ENCODE assay signal across 1 cellular context in the genomic region with DNA sequence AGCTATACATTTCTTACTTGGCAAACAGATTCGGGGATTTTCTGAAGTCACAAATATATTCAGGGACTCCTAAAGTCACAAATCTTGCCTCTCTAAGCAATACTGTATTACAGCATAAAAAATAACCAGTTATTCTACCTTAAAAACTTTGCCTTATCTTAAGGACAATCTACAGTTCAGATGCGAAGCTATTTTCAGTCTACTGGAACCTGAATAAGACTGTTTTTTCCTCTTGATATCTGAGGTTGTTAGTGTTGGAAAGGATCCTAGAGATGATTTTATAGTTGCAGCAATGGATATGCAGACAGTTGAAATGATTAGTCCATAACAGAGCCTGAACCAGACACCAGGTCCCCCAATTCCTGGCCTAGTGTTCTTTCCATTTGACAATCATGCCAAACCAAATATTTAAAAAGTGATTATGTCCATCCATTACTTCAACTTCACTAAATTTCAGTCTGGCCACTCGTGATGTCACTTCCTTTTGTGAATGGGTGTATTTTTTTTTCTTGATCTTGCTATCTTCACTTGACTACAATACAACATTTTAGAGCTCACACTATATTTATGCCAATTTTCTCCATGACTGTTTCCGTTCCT.
TF ChIP-seq lines count a peak whose summit lies in the region.

No MANE protein-coding gene starts in this region.

TF ChIP-seq in HEK293, 187 proteins besides CTCF, POLR2A, EP300 and RAD21 (continued from another document):
- TF ChIP-seq, protein P1, sequence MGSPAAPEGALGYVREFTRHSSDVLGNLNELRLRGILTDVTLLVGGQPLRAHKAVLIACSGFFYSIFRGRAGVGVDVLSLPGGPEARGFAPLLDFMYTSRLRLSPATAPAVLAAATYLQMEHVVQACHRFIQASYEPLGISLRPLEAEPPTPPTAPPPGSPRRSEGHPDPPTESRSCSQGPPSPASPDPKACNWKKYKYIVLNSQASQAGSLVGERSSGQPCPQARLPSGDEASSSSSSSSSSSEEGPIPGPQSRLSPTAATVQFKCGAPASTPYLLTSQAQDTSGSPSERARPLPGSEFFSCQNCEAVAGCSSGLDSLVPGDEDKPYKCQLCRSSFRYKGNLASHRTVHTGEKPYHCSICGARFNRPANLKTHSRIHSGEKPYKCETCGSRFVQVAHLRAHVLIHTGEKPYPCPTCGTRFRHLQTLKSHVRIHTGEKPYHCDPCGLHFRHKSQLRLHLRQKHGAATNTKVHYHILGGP (tag by site-specific recombination; IDR thresholded peaks at IDR 0.05), result no peak
- TF ChIP-seq MYNN (tag by site-specific recombination; IDR thresholded peaks at IDR 0.05; ENCODE audit: borderline replicate concordance), result no peak
- no peak for TF ChIP-seq ZNF501 (tag by site-specific recombination; IDR thresholded peaks at IDR 0.05)
- TF ChIP-seq, protein P2, sequence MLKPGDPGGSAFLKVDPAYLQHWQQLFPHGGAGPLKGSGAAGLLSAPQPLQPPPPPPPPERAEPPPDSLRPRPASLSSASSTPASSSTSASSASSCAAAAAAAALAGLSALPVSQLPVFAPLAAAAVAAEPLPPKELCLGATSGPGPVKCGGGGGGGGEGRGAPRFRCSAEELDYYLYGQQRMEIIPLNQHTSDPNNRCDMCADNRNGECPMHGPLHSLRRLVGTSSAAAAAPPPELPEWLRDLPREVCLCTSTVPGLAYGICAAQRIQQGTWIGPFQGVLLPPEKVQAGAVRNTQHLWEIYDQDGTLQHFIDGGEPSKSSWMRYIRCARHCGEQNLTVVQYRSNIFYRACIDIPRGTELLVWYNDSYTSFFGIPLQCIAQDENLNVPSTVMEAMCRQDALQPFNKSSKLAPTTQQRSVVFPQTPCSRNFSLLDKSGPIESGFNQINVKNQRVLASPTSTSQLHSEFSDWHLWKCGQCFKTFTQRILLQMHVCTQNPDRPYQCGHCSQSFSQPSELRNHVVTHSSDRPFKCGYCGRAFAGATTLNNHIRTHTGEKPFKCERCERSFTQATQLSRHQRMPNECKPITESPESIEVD (tag by site-specific recombination; IDR thresholded peaks at IDR 0.05), result peak; percentile 70
- TF ChIP-seq HOXA7 (CRISPR knock-in tag; IDR thresholded peaks at IDR 0.05; ENCODE audit: borderline replicate concordance), result no peak
- TF ChIP-seq, protein P3, sequence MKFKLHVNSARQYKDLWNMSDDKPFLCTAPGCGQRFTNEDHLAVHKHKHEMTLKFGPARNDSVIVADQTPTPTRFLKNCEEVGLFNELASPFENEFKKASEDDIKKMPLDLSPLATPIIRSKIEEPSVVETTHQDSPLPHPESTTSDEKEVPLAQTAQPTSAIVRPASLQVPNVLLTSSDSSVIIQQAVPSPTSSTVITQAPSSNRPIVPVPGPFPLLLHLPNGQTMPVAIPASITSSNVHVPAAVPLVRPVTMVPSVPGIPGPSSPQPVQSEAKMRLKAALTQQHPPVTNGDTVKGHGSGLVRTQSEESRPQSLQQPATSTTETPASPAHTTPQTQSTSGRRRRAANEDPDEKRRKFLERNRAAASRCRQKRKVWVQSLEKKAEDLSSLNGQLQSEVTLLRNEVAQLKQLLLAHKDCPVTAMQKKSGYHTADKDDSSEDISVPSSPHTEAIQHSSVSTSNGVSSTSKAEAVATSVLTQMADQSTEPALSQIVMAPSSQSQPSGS (tag by site-specific recombination; IDR thresholded peaks at IDR 0.05; ENCODE audit: low read depth), result peak; percentile 23; the same call in 1 of the 2 replicates
- no peak for TF ChIP-seq ZNF155 (tag by site-specific recombination; IDR thresholded peaks at IDR 0.05)
- peak; percentile 26; the same call in 1 of the 2 replicates for TF ChIP-seq ZNF366 (tag by site-specific recombination; conservative IDR thresholded peaks at IDR 0.05)
- TF ChIP-seq, protein P4, sequence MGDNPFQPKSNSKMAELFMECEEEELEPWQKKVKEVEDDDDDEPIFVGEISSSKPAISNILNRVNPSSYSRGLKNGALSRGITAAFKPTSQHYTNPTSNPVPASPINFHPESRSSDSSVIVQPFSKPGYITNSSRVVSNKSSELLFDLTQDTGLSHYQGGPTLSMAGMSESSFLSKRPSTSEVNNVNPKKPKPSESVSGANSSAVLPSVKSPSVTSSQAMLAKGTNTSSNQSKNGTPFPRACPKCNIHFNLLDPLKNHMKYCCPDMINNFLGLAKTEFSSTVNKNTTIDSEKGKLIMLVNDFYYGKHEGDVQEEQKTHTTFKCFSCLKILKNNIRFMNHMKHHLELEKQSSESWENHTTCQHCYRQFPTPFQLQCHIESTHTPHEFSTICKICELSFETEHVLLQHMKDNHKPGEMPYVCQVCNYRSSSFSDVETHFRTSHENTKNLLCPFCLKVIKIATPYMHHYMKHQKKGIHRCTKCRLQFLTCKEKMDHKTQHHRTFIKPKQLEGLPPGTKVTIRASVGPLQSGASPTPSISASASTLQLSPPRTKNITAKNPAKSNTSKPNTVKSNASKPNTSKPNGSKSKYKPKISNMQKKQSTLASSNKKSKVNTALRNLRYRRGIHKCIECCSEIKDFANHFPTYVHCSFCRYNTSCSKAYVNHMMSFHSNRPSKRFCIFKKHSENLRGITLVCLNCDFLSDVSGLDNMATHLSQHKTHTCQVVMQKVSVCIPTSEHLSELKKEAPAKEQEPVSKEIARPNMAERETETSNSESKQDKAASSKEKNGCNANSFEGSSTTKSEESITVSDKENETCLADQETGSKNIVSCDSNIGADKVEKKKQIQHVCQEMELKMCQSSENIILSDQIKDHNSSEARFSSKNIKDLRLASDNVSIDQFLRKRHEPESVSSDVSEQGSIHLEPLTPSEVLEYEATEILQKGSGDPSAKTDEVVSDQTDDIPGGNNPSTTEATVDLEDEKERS (tag by site-specific recombination; IDR thresholded peaks at IDR 0.05), result no peak
- no peak for TF ChIP-seq BCL11A (tag by site-specific recombination; IDR thresholded peaks at IDR 0.05; ENCODE audit: low read depth)
- TF ChIP-seq, protein P5, sequence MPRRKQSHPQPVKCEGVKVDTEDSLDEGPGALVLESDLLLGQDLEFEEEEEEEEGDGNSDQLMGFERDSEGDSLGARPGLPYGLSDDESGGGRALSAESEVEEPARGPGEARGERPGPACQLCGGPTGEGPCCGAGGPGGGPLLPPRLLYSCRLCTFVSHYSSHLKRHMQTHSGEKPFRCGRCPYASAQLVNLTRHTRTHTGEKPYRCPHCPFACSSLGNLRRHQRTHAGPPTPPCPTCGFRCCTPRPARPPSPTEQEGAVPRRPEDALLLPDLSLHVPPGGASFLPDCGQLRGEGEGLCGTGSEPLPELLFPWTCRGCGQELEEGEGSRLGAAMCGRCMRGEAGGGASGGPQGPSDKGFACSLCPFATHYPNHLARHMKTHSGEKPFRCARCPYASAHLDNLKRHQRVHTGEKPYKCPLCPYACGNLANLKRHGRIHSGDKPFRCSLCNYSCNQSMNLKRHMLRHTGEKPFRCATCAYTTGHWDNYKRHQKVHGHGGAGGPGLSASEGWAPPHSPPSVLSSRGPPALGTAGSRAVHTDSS (tag by site-specific recombination; IDR thresholded peaks at IDR 0.05), result no peak
